Comparison of ENCODE assay signal across 25 cellular contexts in genomic region chr2:202612145-202612544, GRCh38.
"Had no signal": no experiment of that assay in that cellular context is flagged by ENCODE, and none has a peak within 500 bp of the region (broad histone marks: within the 10 kb centered on the region; RNA-seq: fewer than 3 reads in every experiment).

No MANE protein-coding gene starts in this region.

- DNase-seq: activated CD4-positive, alpha-beta memory T cell treated with anti-CD3 and anti-CD28 coated beads, Interleukin-2, amount 10 ng/mL, durations not matched to agents 7 days and 5 days; activated CD4-positive, alpha-beta T cell treated with anti-CD3 and anti-CD28 coated beads for 36 hours; activated CD4-positive, alpha-beta T cell treated with anti-CD3 and anti-CD28 coated beads, Interleukin-2, amount 50 U/mL, for 1 hour; activated gamma-delta T cell; activated naive CD4-positive, alpha-beta T cell treated with anti-CD3 and anti-CD28 coated beads for 36 hours; activated T-cell treated with anti-CD3 and anti-CD28 coated beads for 4 hours; activated T-cell treated with anti-CD3 and anti-CD28 coated beads, Interleukin-2, amount 50 U/mL, for 48 hours; aorta; caudate nucleus; colonic mucosa; Kasumi-1; KBM-7; NCI-H1105; NCI-H1436 treated with DMSO at 0.1 percent for 48 hours; NCI-H187; NCI-H2081; NCI-H510A treated with DMSO at 0.1 percent for 48 hours; NCI-H69; OCI-M1; RPMI8226; T1000; WERI-Rb-1 had no signal

- ATAC-seq: activated CD4-positive, alpha-beta T cell treated with anti-CD3 and anti-CD28 coated beads for 36 hours; activated T-helper 17 cell treated with anti-CD3 and anti-CD28 coated beads, Interleukin-2, amount 50 U/mL, for 72 hours; Panc1; Right ventricle myocardium inferior had no signal
